1 cellular context compared by ENCODE assay signal in genomic region chr16:12420661-12421209, GRCh38.
TF ChIP-seq lines count a peak whose summit lies in the region.

No MANE protein-coding gene starts in this region.

TF ChIP-seq in HCT116, 20 proteins besides CTCF, POLR2A, EP300 and RAD21 (continued from another document):
- TF ChIP-seq REST (IDR thresholded peaks at IDR 0.05; ENCODE audit: low read depth) (no peak), ZNF274 (IDR thresholded peaks at IDR 0.05; ENCODE audit: low read depth, low read length) (no peak), JUND (IDR thresholded peaks at IDR 0.05) (0 out of 2 replicates have a peak, but pooled peaks have one; percentile 13), SIN3A (IDR thresholded peaks at IDR 0.05; ENCODE audit: low read depth) (no peak), CBX3 (IDR thresholded peaks at IDR 0.05; ENCODE audit: low read depth) (no peak), TCF7L2 (IDR thresholded peaks at IDR 0.05; ENCODE audit: borderline replicate concordance, extremely low read depth, insufficient read depth, insufficient read length) (no peak), EGR1 (IDR thresholded peaks at IDR 0.05; ENCODE audit: low read depth) (no peak), MAX (IDR thresholded peaks at IDR 0.05) (0 out of 2 replicates have a peak, but pooled peaks have one; percentile 21), EZH2 (IDR thresholded peaks at IDR 0.05) (no peak), FOSL1 (IDR thresholded peaks at IDR 0.05; ENCODE audit: low read depth) (peak; percentile 43; the same call in 1 of the 2 replicates), YY1 (IDR thresholded peaks at IDR 0.05; ENCODE audit: extremely low read depth, insufficient replicate concordance, low read depth, low read length) (no peak), POLR2AphosphoS5 (IDR thresholded peaks at IDR 0.05; ENCODE audit: low read depth, low read length) (no peak), EZH2phosphoT487 (IDR thresholded peaks at IDR 0.05; ENCODE audit: borderline replicate concordance) (no peak), SP1 (IDR thresholded peaks at IDR 0.05; ENCODE audit: low read depth) (no peak), ATF3 (IDR thresholded peaks at IDR 0.05) (no peak), CEBPB (IDR thresholded peaks at IDR 0.05; ENCODE audit: low read depth) (no peak), ELF1 (IDR thresholded peaks at IDR 0.05; ENCODE audit: borderline replicate concordance, low read depth) (no peak)
